In the genomic region with DNA sequence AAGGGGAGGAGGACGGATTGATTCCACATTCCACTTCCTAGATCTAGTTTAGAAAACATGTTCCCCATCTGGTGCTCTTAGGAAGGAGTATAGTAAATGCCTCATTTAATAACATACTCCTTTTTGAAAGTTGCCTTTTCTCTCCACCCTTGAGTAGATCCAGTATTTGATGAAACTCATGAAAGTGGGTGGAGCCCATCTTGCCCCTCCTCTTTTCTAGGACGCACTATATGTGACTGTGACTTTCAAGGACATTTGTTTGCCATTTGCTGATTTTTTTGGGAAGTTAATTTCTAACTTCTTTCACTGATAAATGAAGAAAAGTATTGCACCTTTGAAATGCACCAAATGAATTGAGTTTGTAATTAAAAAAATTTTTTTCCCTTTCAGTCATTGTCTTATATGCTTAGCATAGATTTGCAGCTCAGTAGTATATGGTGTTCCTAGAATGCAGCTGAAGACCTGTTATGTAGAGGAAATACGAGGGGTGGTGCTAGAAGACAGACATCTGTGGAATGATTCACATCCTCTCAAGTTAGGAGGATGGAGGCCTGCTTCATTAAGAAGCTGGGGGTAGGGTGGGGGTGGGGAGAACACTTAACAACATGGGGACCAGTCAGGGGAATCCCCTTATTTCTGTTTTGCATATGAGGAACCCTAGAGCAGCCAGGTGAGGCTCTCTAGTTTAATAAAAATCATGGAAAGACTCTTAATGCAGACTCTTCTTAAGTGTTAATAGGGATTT, we compare ENCODE assay signal across 8 cellular contexts. TPM values are rescaled to one million over a fixed set of nuclear protein-coding genes. Genes with fewer than 3 reads are reported as not detected.
A peak's percentile ranks its signal among the peaks of the same experiment; 100 is the strongest.
DNase-seq lines count a peak whose midpoint lies in the region; ATAC-seq and TF ChIP-seq lines count a peak whose summit lies in the region.
"Not testable (repeated sequence)": the region's sequence is repeated elsewhere in the genome, so short reads cannot be mapped to it uniquely, and the experiment has no call there.

No MANE protein-coding gene starts in this region.

- CTCF ChIA-PET in A673 (lab: Charles Lee); MCF 10A (lab: Yijun Ruan, JAX): not testable (repeated sequence)

- H3K9me3 Mint-ChIP-seq in MCF 10A (ENCODE audit: unreplicated experiment) = not testable (repeated sequence)

- H3K9me2 ChIP-seq in Karpas-422 (replicated peaks; ENCODE audit: insufficient read depth, low read length) = not testable (repeated sequence)

- not testable (repeated sequence) for H3K27ac Mint-ChIP-seq in MCF 10A (ENCODE audit: low read depth, unreplicated experiment)

- H3K9ac ChIP-seq in Karpas-422 (ENCODE audit: low read length) = not testable (repeated sequence)

- POLR2A ChIA-PET in A673 (lab: Charles Lee; ENCODE audit: low non-redundant PET) = not testable (repeated sequence)
- POLR2A ChIA-PET in MCF 10A (lab: Yijun Ruan, JAX) = interaction anchor here (0.6 to 1.7 kb wide), 4 partner anchors 25 to 1562 kb away, joined by 3 to 6 read pairs (median 4); no protein-coding TSS in a partner anchor

- H3K4me1 ChIP-seq in A673 (ENCODE audit: insufficient read depth, low read length, poor library complexity, severe bottlenecking) = peaks cover 15% of the 10 kb centered on the region
- H3K4me1 ChIP-seq in Karpas-422 (ENCODE audit: low read length) = peaks cover 50% of the 10 kb centered on the region

- peaks cover 34% of the 10 kb centered on the region for H3K4me1 Mint-ChIP-seq in MCF 10A (ENCODE audit: insufficient read depth, unreplicated experiment)

- peaks cover 48% of the 10 kb centered on the region for H4K20me1 ChIP-seq in Karpas-422 (ENCODE audit: insufficient read depth, low read depth, low read length)

- H3K4me2 ChIP-seq in Karpas-422 (ENCODE audit: low read depth, low read length, poor library complexity, severe bottlenecking) = not testable (repeated sequence)

- not testable (repeated sequence) for H3K36me3 ChIP-seq in A673 (ENCODE audit: insufficient read depth, low read length, poor library complexity, severe bottlenecking)
- H3K36me3 ChIP-seq in Karpas-422 (ENCODE audit: insufficient read depth, low read length) = peaks cover 54% of the 10 kb centered on the region; the same call in 1 of the 2 replicates

- not testable (repeated sequence) for TF ChIP-seq CTCF in A673 (conservative IDR thresholded peaks at IDR 0.05; ENCODE audit: low read depth, low read length); MCF 10A (IDR thresholded peaks at IDR 0.05; ENCODE audit: unreplicated experiment)

- not testable (repeated sequence) for H2AFZ ChIP-seq in Karpas-422 (ENCODE audit: low read length)

- not testable (repeated sequence) for H3K27me3 Mint-ChIP-seq in MCF 10A (ENCODE audit: insufficient read depth, unreplicated experiment)

- not testable (repeated sequence) for H3K4me3 Mint-ChIP-seq in MCF 10A (ENCODE audit: unreplicated experiment)

- BruUV-seq in A673 (replicated peaks; lab: Mats Ljungman, UMichigan) (TSS peak; percentile 85), MCF 10A (replicated peaks; lab: Mats Ljungman, UMichigan) (TSS peak; percentile 46)

- H3K9me3 ChIP-seq in A673 (ENCODE audit: low read depth, low read length, poor library complexity, severe bottlenecking); Karpas-422 (ENCODE audit: low read length): not testable (repeated sequence)

- peaks cover 79% of the 10 kb centered on the region for H3K79me2 ChIP-seq in Karpas-422 (ENCODE audit: low read length)

- peaks cover 84% of the 10 kb centered on the region for H3K36me3 Mint-ChIP-seq in MCF 10A (ENCODE audit: insufficient read depth, unreplicated experiment)

- H3K4me3 ChIP-seq in A673 (ENCODE audit: low read depth, low read length, poor library complexity, severe bottlenecking); Karpas-422 (ENCODE audit: low read length): not testable (repeated sequence)

- ATAC-seq in GM19043 (IDR thresholded peaks at IDR 0.05; ENCODE audit: low read depth, unreplicated experiment) = peak; percentile 66

- intact Hi-C loops in A673 (cut with micrococcal nuclease; ENCODE audit: unreplicated experiment); MCF 10A (cut with micrococcal nuclease): not testable (repeated sequence)

- H3K27ac ChIP-seq in A673 (ENCODE audit: low read depth, low read length, poor library complexity, severe bottlenecking); Karpas-422 (ENCODE audit: low read length): not testable (repeated sequence)

- not testable (repeated sequence) for H3K27me3 ChIP-seq in A673 (replicated peaks; ENCODE audit: insufficient read depth, low read depth, low read length, poor library complexity); Karpas-422 (ENCODE audit: low read length)

- DNase-seq in A673 (ENCODE audit: low spot score) (peak; percentile 41), Karpas-422 (peak; percentile 55), T-helper 1 cell (peak in 3 of 5 donors; percentile 11 to 87 (median 17)), MCF 10A (ENCODE audit: unreplicated experiment) (peak; percentile 38), iPS DF 19.7 (ENCODE audit: low read depth, low spot score) (peak; percentile 67)
- DNase-seq in activated CD8-positive, alpha-beta memory T cell treated with anti-CD3 and anti-CD28 coated beads, Interleukin-2, amount 50 U/mL, for 4 hours = peak; percentile 45
- DNase-seq in stimulated activated CD4-positive, alpha-beta T cell treated with anti-CD3 and anti-CD28 coated beads, Interleukin-12 subunit alpha, Interleukin-12 subunit beta, amount 100 ng/mL, for 4 hours = peak; percentile 27

RNA-seq across cellular contexts. Expression of a gene that starts 39.7 kb away (rescaled TPM):
- total RNA-seq in A673 (2021) (188 and 198 TPM in 2 replicates), MCF 10A (2022) (133 and 141 TPM in 2 replicates)
- total RNA-seq in Karpas-422 (2014; rRNA removed; shearing (Covaris generic); ENCODE audit: low replicate concordance) = 120 and 223 TPM in 2 replicates

RNA-seq across cellular contexts. Expression of a gene that starts 50.7 kb away (rescaled TPM):
- total RNA-seq in A673 (2021) (not detected in 2 replicates), MCF 10A (2022) (not detected in 2 replicates)
- total RNA-seq in Karpas-422 (2014; rRNA removed; shearing (Covaris generic); ENCODE audit: low replicate concordance) = not detected in 2 replicates

Comparison
In these comparisons a context has a peak if more than half of its experiments do, and no peak if none do; other contexts are left out.
1. DNase-seq: peak in every context shown above with its lines; median percentile 67 in iPS DF 19.7; 55 in Karpas-422; 45 in activated CD8-positive, alpha-beta memory T cell treated with anti-CD3 and anti-CD28 coated beads, Interleukin-2, amount 50 U/mL, for 4 hours; 41 in A673; 38 in MCF 10A; 27 in stimulated activated CD4-positive, alpha-beta T cell treated with anti-CD3 and anti-CD28 coated beads, Interleukin-12 subunit alpha, Interleukin-12 subunit beta, amount 100 ng/mL, for 4 hours; 17 in T-helper 1 cell.